In genomic region chr13:33816912-33817311, GRCh38 we compare ENCODE assay signal across 15 cellular contexts. TPM values are rescaled to one million over a fixed set of nuclear protein-coding genes. Genes with fewer than 3 reads are reported as not detected.
DNase-seq lines count a peak whose midpoint lies in the region; ATAC-seq, FAIRE-seq and TF ChIP-seq lines count a peak whose summit lies in the region.
"Had no signal": no experiment of that assay in that cellular context is flagged by ENCODE, and none has a peak within 500 bp of the region (broad histone marks: within the 10 kb centered on the region; RNA-seq: fewer than 3 reads in every experiment).

No MANE protein-coding gene starts in this region.

- no peak for TF ChIP-seq POLR2A in H1 (IDR thresholded peaks at IDR 0.05; ENCODE audit: control extremely low read depth in 1 of 2, low read depth in 2 of 2, low read length in 2 of 2)

- no peak overlapping the region for H4K91ac ChIP-seq in H1 (replicated peaks; ENCODE audit: insufficient read length, low read length)

- H3K27ac Mint-ChIP-seq in effector memory CD8-positive, alpha-beta T cell, result no peak overlapping the region

- no peak overlapping the region for H2AK5ac ChIP-seq in H1 (ENCODE audit: low read depth, low read length)

- peaks cover 16% of the 10 kb centered on the region for H3K4me1 Mint-ChIP-seq in activated T-cell treated with anti-CD3 and anti-CD28 coated beads, Interleukin-2, amount 50 U/mL, for 4 hours (ENCODE audit: low read depth)
- peaks cover 13 to 14% of the 10 kb centered on the region in 2 donors for H3K4me1 Mint-ChIP-seq in effector memory CD8-positive, alpha-beta T cell (ENCODE audit: low read depth in 2 of 2)

- H3K4me3 ChIP-seq in Karpas-422 (ENCODE audit: low read length), result no peak overlapping the region
- no peak overlapping the region for H3K4me3 ChIP-seq in H1 (ENCODE audit: extremely low read depth in 1 of 4, insufficient read depth in 2 of 4, low read depth in 3 of 4, low read length in 4 of 4)
- H3K4me3 ChIP-seq in osteoblast (ENCODE audit: insufficient read depth, low read length), result no peak overlapping the region

- H3K27me3 Mint-ChIP-seq in activated T-cell treated with anti-CD3 and anti-CD28 coated beads, Interleukin-2, amount 50 U/mL, for 4 hours (ENCODE audit: low read depth), result peaks cover 5% of the 10 kb centered on the region
- H3K27me3 Mint-ChIP-seq in effector memory CD8-positive, alpha-beta T cell, result peaks cover 0 to 11% of the 10 kb centered on the region in 2 donors

- H2BK12ac ChIP-seq in H1 (ENCODE audit: low read depth, low read length), result no peak overlapping the region

- H3K27ac ChIP-seq in Karpas-422 (ENCODE audit: low read length), result peak overlapping the region; percentile 96
- no peak overlapping the region for H3K27ac ChIP-seq in H1 (ENCODE audit: low read depth, low read length)
- no peak overlapping the region for H3K27ac ChIP-seq in osteoblast (ENCODE audit: low read depth, low read length)

- H3K27me3 ChIP-seq in Karpas-422 (ENCODE audit: low read length), result no peaks in the 10 kb centered on the region
- H3K27me3 ChIP-seq in H1 (replicated peaks in 1 of 4; ENCODE audit: control insufficient read depth in 3 of 4, extremely low read depth in 1 of 4, insufficient read depth in 3 of 4, low read length in 3 of 4), result peaks cover 0 to 1% (median 0%) of the 10 kb centered on the region in 4 experiments; a peak in 2 of 7 replicates
- no peaks in the 10 kb centered on the region for H3K27me3 ChIP-seq in osteoblast (ENCODE audit: insufficient read depth, low read length)
- H3K27me3 ChIP-seq: left lung, stomach had no signal

- H2BK15ac ChIP-seq in H1 (ENCODE audit: low read length), result no peak overlapping the region

- no peak for DNase-seq in activated T-cell treated with anti-CD3 and anti-CD28 coated beads, Interleukin-2, amount 50 U/mL, for 4 hours
- DNase-seq in activated T-cell treated with anti-CD3 and anti-CD28 coated beads, Interleukin-2, amount 50 U/mL, for 48 hours, result no peak
- no peak for DNase-seq in Karpas-422
- DNase-seq in H1 (ENCODE audit: low read depth in 1 of 2, low spot score in 2 of 2), result no peak
- no peak for DNase-seq in osteoblast (ENCODE audit: insufficient read length, low spot score, missing footprints)
- DNase-seq in effector memory CD8-positive, alpha-beta T cell, result no peak
- DNase-seq in NCI-H69 (lab: John Stamatoyannopoulos, UW), result no peak
- DNase-seq: effector memory CD4-positive, alpha-beta T cell; left lung; NCI-H1417 treated with DMSO at 0.1 percent for 48 hours; NCI-H2227 treated with DMSO at 0.1 percent for 48 hours; Right ventricle myocardium superior; stomach had no signal

- peaks cover 4% of the 10 kb centered on the region; the same call in 1 of the 2 replicates for H3K23me2 ChIP-seq in H1 (ENCODE audit: low read depth, low read length)

- no peak overlapping the region for H2BK20ac ChIP-seq in H1 (ENCODE audit: low read length)

- TF ChIP-seq EP300 in H1 (IDR thresholded peaks at IDR 0.05; ENCODE audit: borderline replicate concordance in 1 of 2, low read depth in 2 of 2, low read length in 2 of 2), result no peak

- H3K9ac ChIP-seq in Karpas-422 (ENCODE audit: low read length) (no peak overlapping the region), H1 (replicated peaks in 1 of 4; ENCODE audit: extremely low read depth in 1 of 4, low read depth in 3 of 4, low read length in 3 of 4) (no peak overlapping the region)

- H3K4me2 ChIP-seq in Karpas-422 (ENCODE audit: low read depth, low read length, poor library complexity, severe bottlenecking) (peak overlapping the region; percentile 89), H1 (ENCODE audit: insufficient read depth in 1 of 2, low read depth in 2 of 2, low read length in 2 of 2) (no peak overlapping the region; a peak in 1 of 4 replicates), osteoblast (ENCODE audit: insufficient read depth, low read length) (no peak overlapping the region)

- no peaks in the 10 kb centered on the region; the same call in 1 of the 2 replicates for H3K79me1 ChIP-seq in H1 (ENCODE audit: low read depth, low read length)

- TF ChIP-seq CTCF in H1 (IDR thresholded peaks at IDR 0.05; ENCODE audit: control extremely low read depth in 1 of 3, insufficient read depth in 1 of 3, low read depth in 1 of 3, low read length in 3 of 3), result no peak
- TF ChIP-seq CTCF in osteoblast (IDR thresholded peaks at IDR 0.05; ENCODE audit: extremely low read depth, low read depth, low read length), result no peak

- H2BK120ac ChIP-seq in H1 (replicated peaks; ENCODE audit: low read depth, low read length), result no peak overlapping the region

- TF ChIP-seq RAD21 in H1 (IDR thresholded peaks at IDR 0.05 in 1 of 2, conservative IDR thresholded peaks at IDR 0.05 in 1 of 2; ENCODE audit: low read depth in 2 of 2, low read length in 2 of 2), result no peak

- H2BK5ac ChIP-seq in H1 (ENCODE audit: low read depth, low read length), result no peak overlapping the region

- H3K4me1 ChIP-seq in Karpas-422 (ENCODE audit: low read length), result peaks cover 49% of the 10 kb centered on the region
- H3K4me1 ChIP-seq in H1 (replicated peaks in 1 of 4; ENCODE audit: control insufficient read depth in 3 of 4, insufficient read depth in 4 of 4, low read length in 3 of 4), result no peaks in the 10 kb centered on the region; a peak in 1 of 7 replicates
- peaks cover 6% of the 10 kb centered on the region for H3K4me1 ChIP-seq in osteoblast (ENCODE audit: insufficient read depth, low read length)

- H2AFZ ChIP-seq in Karpas-422 (ENCODE audit: low read length) (no peak overlapping the region), H1 (ENCODE audit: low read length) (0 out of 2 replicates have a peak overlapping the region, but pooled peaks have one; percentile 13), osteoblast (ENCODE audit: low read length) (peak overlapping the region; percentile 76)

- no peak overlapping the region for H3K14ac ChIP-seq in H1 (ENCODE audit: insufficient read length)

- H3K9me3 ChIP-seq in Karpas-422 (ENCODE audit: low read length) (no peaks in the 10 kb centered on the region), H1 (ENCODE audit: insufficient read depth in 2 of 2, low read depth in 1 of 2, low read length in 1 of 2) (no peaks in the 10 kb centered on the region), osteoblast (ENCODE audit: low read depth, low read length) (no peaks in the 10 kb centered on the region)
- H3K9me3 ChIP-seq: left lung, stomach had no signal

- H4K8ac ChIP-seq in H1 (ENCODE audit: extremely low read depth, insufficient read depth, low read length), result no peak overlapping the region

- H4K20me1 ChIP-seq in Karpas-422 (ENCODE audit: insufficient read depth, low read depth, low read length) (no peaks in the 10 kb centered on the region), H1 (replicated peaks in 1 of 2; ENCODE audit: control insufficient read depth in 1 of 2, insufficient read depth in 2 of 2, low read length in 2 of 2) (peaks cover 0 to 3% of the 10 kb centered on the region in 2 experiments), osteoblast (ENCODE audit: insufficient read depth, low read length) (no peaks in the 10 kb centered on the region)

- H3K9me3 Mint-ChIP-seq in activated T-cell treated with anti-CD3 and anti-CD28 coated beads, Interleukin-2, amount 50 U/mL, for 4 hours, result no peaks in the 10 kb centered on the region
- H3K9me3 Mint-ChIP-seq in effector memory CD8-positive, alpha-beta T cell, result no peaks in the 10 kb centered on the region

- ATAC-seq in activated T-cell treated with anti-CD3 and anti-CD28 coated beads, Interleukin-2, amount 50 U/mL, for 4 hours, result no peak
- no peak for ATAC-seq in HG03457 (IDR thresholded peaks at IDR 0.05; ENCODE audit: unreplicated experiment)
- no peak for ATAC-seq in effector memory CD8-positive, alpha-beta T cell (replicated peaks)

- H3K36me3 ChIP-seq in Karpas-422 (ENCODE audit: insufficient read depth, low read length) (peaks cover 27% of the 10 kb centered on the region), H1 (ENCODE audit: control insufficient read depth in 2 of 4, insufficient read depth in 4 of 4, low read length in 3 of 4) (peaks cover 0 to 12% (median 7%) of the 10 kb centered on the region in 4 experiments; a peak in 6 of 8 replicates), osteoblast (ENCODE audit: insufficient read depth, low read length) (no peaks in the 10 kb centered on the region)
- H3K36me3 ChIP-seq: left lung had no signal

- H3K79me2 ChIP-seq in Karpas-422 (ENCODE audit: low read length), result peaks cover 40% of the 10 kb centered on the region
- H3K79me2 ChIP-seq in H1 (ENCODE audit: control insufficient read depth in 1 of 2, insufficient read depth in 2 of 2, low read length in 2 of 2), result peaks cover 0 to 36% of the 10 kb centered on the region in 2 experiments; a peak in 2 of 4 replicates
- peaks cover 20% of the 10 kb centered on the region for H3K79me2 ChIP-seq in osteoblast (ENCODE audit: insufficient read depth, low read length)

- peak overlapping the region; percentile 19 for H3K4me3 Mint-ChIP-seq in activated T-cell treated with anti-CD3 and anti-CD28 coated beads, Interleukin-2, amount 50 U/mL, for 4 hours
- no peak overlapping the region for H3K4me3 Mint-ChIP-seq in effector memory CD8-positive, alpha-beta T cell

- WGBS in H1 (ENCODE audit: extremely low coverage in 1 of 2, insufficient coverage in 1 of 2, insufficient read length in 1 of 2, insufficient replicate concordance in 2 of 2, low coverage in 1 of 2, low lambda C conversion rate in 2 of 2, missing lambda C conversion rate in 1 of 2), 2 experiments, result 86% methylated on average over 2 of the region's 2 CpGs; no CpG with 5 or more reads in 1 of the 2 experiments

- H3K18ac ChIP-seq in H1 (ENCODE audit: extremely low read depth, low read length), result no peak overlapping the region

- no peak overlapping the region for H3K23ac ChIP-seq in H1 (ENCODE audit: insufficient read length)

- POLR2A ChIA-PET in H1 (lab: Charles Lee; ENCODE audit: partially characterized antibody), result interaction anchor here (1.3 kb wide), 1 partner anchor 17 kb away, joined by 3 read pairs; no protein-coding TSS in a partner anchor

- no peak overlapping the region for H3K56ac ChIP-seq in H1 (replicated peaks; ENCODE audit: insufficient read length, low read depth, low read length)

- no peak overlapping the region for H4K5ac ChIP-seq in H1 (ENCODE audit: insufficient read length, low read depth, low read length)

- no peak for FAIRE-seq in H1 (lab: Jason Lieb, UNC)
- FAIRE-seq: urothelium cell line had no signal

- H3K4ac ChIP-seq in H1 (replicated peaks; ENCODE audit: insufficient read length, low read depth, low read length), result no peak overlapping the region

- CTCF ChIA-PET in H1 (lab: Charles Lee; ENCODE audit: partially characterized antibody), result interaction anchor here (0.6 kb wide), 1 partner anchor 29 kb away, joined by 3 read pairs; no protein-coding TSS in a partner anchor

- no peaks in the 10 kb centered on the region for H3K9me2 ChIP-seq in Karpas-422 (replicated peaks; ENCODE audit: insufficient read depth, low read length)

- H3K36me3 Mint-ChIP-seq in activated T-cell treated with anti-CD3 and anti-CD28 coated beads, Interleukin-2, amount 50 U/mL, for 4 hours (ENCODE audit: insufficient read depth), result peaks cover 5% of the 10 kb centered on the region
- peaks cover 20% of the 10 kb centered on the region for H3K36me3 Mint-ChIP-seq in effector memory CD8-positive, alpha-beta T cell (ENCODE audit: insufficient read depth)

RNA-seq across cellular contexts. Expression of gene RFC3, which starts 1.0 kb away (rescaled TPM):
- total RNA-seq in activated T-cell treated with anti-CD3 and anti-CD28 coated beads, Interleukin-2, amount 50 U/mL, for 4 hours, result 10 to 100 TPM; 35.2 to 44.6 (median 43.8) TPM
- total RNA-seq in Karpas-422 (2014; rRNA removed; shearing (Covaris generic); ENCODE audit: low replicate concordance), result 144 and 321 TPM in 2 replicates
- total RNA-seq in H1 (2021; fragmentation: NEBNext Ultra II Directional; extraction: Animal tissue kit (Norgen Biotek cat#: 25700)), result 42.7 and 45.6 TPM in 2 replicates
- 17.0 and 26.4 TPM in 2 replicates for polyA plus RNA-seq in H1 (2011; rRNA removed)
- 34.6 TPM for polyA plus RNA-seq in H1 (2011; cell fraction: cytosol; rRNA removed)
- 17.1 TPM for polyA plus RNA-seq in H1 (2011; cell fraction: nucleus; rRNA removed)
- 25.0 to 35.8 TPM (median 30.2 TPM) in 4 replicates for polyA plus RNA-seq in H1 (2012, experiment 1 of 2)
- polyA plus RNA-seq in H1 (2012, experiment 2 of 2), result 5.5 TPM
- 43.2 TPM for polyA plus RNA-seq in H1 (2013, experiment 1 of 2)
- 41.3 TPM for polyA plus RNA-seq in H1 (2013, experiment 2 of 2)
- polyA minus RNA-seq in H1 (2011; rRNA and poly(A)+ RNA removed), result 36.3 and 46.9 TPM in 2 replicates
- 19.9 TPM for polyA minus RNA-seq in H1 (2011; cell fraction: cytosol; rRNA and poly(A)+ RNA removed)
- 112 TPM for polyA minus RNA-seq in H1 (2011; cell fraction: nucleus; rRNA and poly(A)+ RNA removed)
- total RNA-seq in osteoblast, result 5.3 and 5.4 TPM in 2 replicates
